Comparison of ENCODE assay signal across 19 cellular contexts in the genomic region with DNA sequence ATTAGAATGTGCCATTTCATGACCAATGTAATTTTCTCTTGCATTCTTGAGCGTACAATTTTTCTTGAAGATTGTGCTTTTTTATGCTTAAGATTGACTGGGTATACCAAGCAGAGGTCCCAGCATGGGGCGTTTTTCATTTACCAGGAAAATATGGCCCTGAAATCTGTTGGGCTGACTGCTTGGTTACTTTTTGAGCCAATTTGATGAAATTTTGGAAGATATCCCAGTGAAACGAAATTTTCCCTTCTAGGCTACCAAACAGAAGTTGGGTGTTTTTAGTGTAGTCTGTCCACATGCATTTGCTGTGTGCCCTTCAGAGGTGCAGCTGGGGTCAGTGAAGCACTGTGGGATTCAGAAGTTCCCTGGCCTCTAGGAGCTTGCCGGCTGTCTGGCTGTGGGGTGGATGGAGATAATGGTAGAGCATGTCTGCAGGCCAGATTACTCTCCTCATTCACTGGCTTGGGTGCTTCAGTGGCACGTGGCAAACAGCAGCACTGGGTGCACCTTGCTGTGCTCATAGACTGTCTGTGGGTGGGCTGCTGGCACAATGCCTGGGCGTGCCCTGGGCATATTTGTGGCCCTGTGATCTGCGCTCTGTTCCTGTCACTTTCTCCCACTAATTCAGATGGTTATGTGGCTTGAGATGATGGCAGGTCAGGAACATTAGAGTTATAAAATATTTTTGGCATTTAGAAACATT.
"Had no signal": no experiment of that assay in that cellular context is flagged by ENCODE, and none has a peak within 500 bp of the region (broad histone marks: within the 10 kb centered on the region; RNA-seq: fewer than 3 reads in every experiment).

No MANE protein-coding gene starts in this region.

- H2AFZ ChIP-seq: hepatocyte had no signal

- H3K4me1 ChIP-seq: uterus had no signal

- H3K27ac ChIP-seq: adrenal gland, hepatocyte, thyroid gland, uterus had no signal

- H3K4me2 ChIP-seq: hepatocyte, SK-N-SH had no signal

- H3K27ac Mint-ChIP-seq: activated B cell treated with CpG ODN at 0.5 μM for 24 hours; activated naive CD4-positive, alpha-beta T cell treated with anti-CD3 and anti-CD28 coated beads, Interleukin-2, amount 50 U/mL, for 72 hours; activated T-cell treated with anti-CD3 and anti-CD28 coated beads, Interleukin-2, amount 50 U/mL, for 72 hours; nephron progenitor cell had no signal

- H3K9me3 Mint-ChIP-seq: activated B cell treated with CpG ODN at 0.5 μM for 24 hours; activated naive CD4-positive, alpha-beta T cell treated with anti-CD3 and anti-CD28 coated beads, Interleukin-2, amount 50 U/mL, for 72 hours; activated T-cell treated with anti-CD3 and anti-CD28 coated beads, Interleukin-2, amount 50 U/mL, for 72 hours; nephron progenitor cell had no signal

- DNase-seq: activated B cell treated with CpG ODN at 0.5 μM for 24 hours; activated CD4-positive, alpha-beta T cell treated with anti-CD3 and anti-CD28 coated beads for 48 hours; activated CD8-positive, alpha-beta memory T cell treated with anti-CD3 and anti-CD28 coated beads, Interleukin-2, amount 50 U/mL, for 4 hours; activated gamma-delta T cell treated with Interleukin-2 at 50 U/mL for 16 hours; activated T-cell treated with anti-CD3 and anti-CD28 coated beads, Interleukin-2, amount 50 U/mL, for 72 hours; adrenal gland; midbrain; nephron progenitor cell; retina; SK-N-SH; stimulated activated CD4-positive, alpha-beta T cell treated with anti-CD3 and anti-CD28 coated beads, Interleukin-12 subunit alpha, Interleukin-12 subunit beta, amount 100 ng/mL, for 4 hours; stimulated activated CD4-positive, alpha-beta T cell treated with anti-CD3 and anti-CD28 coated beads, Interleukin-1b, Interleukin-23, amount 100 ng/mL, for 48 hours; stimulated activated CD8-positive, alpha-beta memory T cell treated with anti-CD3 and anti-CD28 coated beads, Interleukin-4, amount 100 ng/mL, for 48 hours; stimulated activated naive CD4-positive, alpha-beta T cell treated with Interleukin-2 at 50 U/mL for 16 hours; thyroid gland; uterus had no signal

- H3K36me3 Mint-ChIP-seq: activated naive CD4-positive, alpha-beta T cell treated with anti-CD3 and anti-CD28 coated beads, Interleukin-2, amount 50 U/mL, for 72 hours had no signal

- H3K4me3 ChIP-seq: adrenal gland, dorsolateral prefrontal cortex, hepatocyte, thyroid gland, uterus had no signal

- H3K4me3 Mint-ChIP-seq: activated B cell treated with CpG ODN at 0.5 μM for 24 hours, nephron progenitor cell had no signal

- H3K79me2 ChIP-seq: hepatocyte had no signal

- H3K9me3 ChIP-seq: adrenal gland, SK-N-SH, thyroid gland, uterus had no signal

- H3K27me3 ChIP-seq: adrenal gland, dorsolateral prefrontal cortex, hepatocyte, thyroid gland, uterus had no signal

- H3K36me3 ChIP-seq: adrenal gland, thyroid gland, uterus had no signal

- H3K9ac ChIP-seq: SK-N-SH had no signal

- H3K27me3 Mint-ChIP-seq: activated B cell treated with CpG ODN at 0.5 μM for 24 hours had no signal

- H3K4me1 Mint-ChIP-seq: activated B cell treated with CpG ODN at 0.5 μM for 24 hours had no signal
